In the genomic region with DNA sequence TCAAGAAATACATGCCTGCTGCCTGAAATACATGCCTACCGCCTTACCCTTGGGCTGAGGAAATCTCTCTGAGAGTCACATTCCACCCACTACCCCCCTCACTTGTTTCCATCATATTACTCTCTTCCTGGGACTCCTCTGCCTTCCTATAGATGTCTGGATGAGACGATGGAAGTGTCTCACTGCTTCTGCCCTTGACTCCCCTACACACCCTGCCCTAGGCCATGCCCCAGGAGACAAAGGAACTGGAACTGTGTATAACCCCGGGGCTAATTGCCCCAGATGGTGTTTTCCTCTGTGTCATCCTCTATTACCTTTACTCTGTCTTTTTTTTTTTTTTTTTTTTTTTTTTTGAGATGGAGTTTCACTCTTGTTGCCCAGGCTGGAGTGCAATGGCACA, we compare ENCODE assay signal across 31 cellular contexts.
"Had no signal": no experiment of that assay in that cellular context is flagged by ENCODE, and none has a peak within 500 bp of the region (broad histone marks: within the 10 kb centered on the region; RNA-seq: fewer than 3 reads in every experiment).

No MANE protein-coding gene starts in this region.

- H3K27ac ChIP-seq: brain microvascular endothelial cell, cardiac muscle cell, RWPE1, SJCRH30, WERI-Rb-1 had no signal

- H3K4me2 ChIP-seq: SK-N-SH had no signal

- DNase-seq: activated CD4-positive, alpha-beta memory T cell treated with anti-CD3 and anti-CD28 coated beads, Interleukin-2, amount 10 ng/mL, durations not matched to agents 7 days and 5 days; activated CD4-positive, alpha-beta T cell treated with anti-CD3 and anti-CD28 coated beads for 36 hours; activated CD4-positive, alpha-beta T cell treated with anti-CD3 and anti-CD28 coated beads, Interleukin-2, amount 50 U/mL, for 1 hour; activated gamma-delta T cell; activated naive CD4-positive, alpha-beta T cell treated with anti-CD3 and anti-CD28 coated beads for 36 hours; activated T-cell treated with anti-CD3 and anti-CD28 coated beads for 4 hours; activated T-cell treated with anti-CD3 and anti-CD28 coated beads, Interleukin-2, amount 50 U/mL, for 48 hours; amygdala; brain microvascular endothelial cell; KG1; MV-4-11; NCI-H1092 treated with DMSO at 0.1 percent for 48 hours; NCI-H1417 treated with DMSO at 0.1 percent for 48 hours; NCI-H187; NCI-H2081; NCI-H2227 treated with DMSO at 0.1 percent for 48 hours; NCI-H446 treated with DMSO at 0.1 percent for 48 hours; NCI-H524 treated with DMSO at 0.1 percent for 48 hours; NCI-H774; NK-92 treated with Interleukin-12 subunit alpha and Interleukin-12 subunit beta, amount 100 ng/mL, for 24 hours; OCI-M1; Right ventricle myocardium superior; SK-N-SH; T-helper 1 cell; WERI-Rb-1 had no signal

- ATAC-seq: activated CD4-positive, alpha-beta T cell treated with anti-CD3 and anti-CD28 coated beads for 36 hours; activated T-helper 17 cell treated with anti-CD3 and anti-CD28 coated beads, Interleukin-2, amount 50 U/mL, for 72 hours; Panc1 had no signal

- H3K27me3 ChIP-seq: brain microvascular endothelial cell, cardiac muscle cell, SJCRH30 had no signal

- H3K27ac Mint-ChIP-seq: activated CD4-positive, alpha-beta memory T cell treated with anti-CD3 and anti-CD28 coated beads, Interleukin-2, amount 10 ng/mL, durations not matched to agents 7 days and 5 days; activated CD4-positive, alpha-beta T cell treated with anti-CD3 and anti-CD28 coated beads for 36 hours; activated naive CD4-positive, alpha-beta T cell treated with anti-CD3 and anti-CD28 coated beads for 36 hours; activated naive CD8-positive, alpha-beta T cell; activated T-helper 17 cell treated with anti-CD3 and anti-CD28 coated beads, Interleukin-2, amount 50 U/mL, for 72 hours had no signal

- H3K27me3 Mint-ChIP-seq: activated CD4-positive, alpha-beta memory T cell treated with anti-CD3 and anti-CD28 coated beads, Interleukin-2, amount 10 ng/mL, durations not matched to agents 7 days and 5 days; activated CD4-positive, alpha-beta T cell treated with anti-CD3 and anti-CD28 coated beads for 36 hours; activated naive CD8-positive, alpha-beta T cell; activated T-helper 17 cell treated with anti-CD3 and anti-CD28 coated beads, Interleukin-2, amount 50 U/mL, for 72 hours had no signal

- H3K4me1 Mint-ChIP-seq: activated CD4-positive, alpha-beta memory T cell treated with anti-CD3 and anti-CD28 coated beads, Interleukin-2, amount 10 ng/mL, durations not matched to agents 7 days and 5 days; activated T-helper 17 cell treated with anti-CD3 and anti-CD28 coated beads, Interleukin-2, amount 50 U/mL, for 72 hours had no signal

- H3K9me3 Mint-ChIP-seq: activated CD4-positive, alpha-beta memory T cell treated with anti-CD3 and anti-CD28 coated beads, Interleukin-2, amount 10 ng/mL, durations not matched to agents 7 days and 5 days; activated naive CD4-positive, alpha-beta T cell treated with anti-CD3 and anti-CD28 coated beads for 36 hours; activated T-helper 17 cell treated with anti-CD3 and anti-CD28 coated beads, Interleukin-2, amount 50 U/mL, for 72 hours had no signal

- H3K9ac ChIP-seq: SK-N-SH had no signal

- H3K4me3 Mint-ChIP-seq: activated CD4-positive, alpha-beta memory T cell treated with anti-CD3 and anti-CD28 coated beads, Interleukin-2, amount 10 ng/mL, durations not matched to agents 7 days and 5 days; activated CD4-positive, alpha-beta T cell treated with anti-CD3 and anti-CD28 coated beads for 36 hours; activated naive CD4-positive, alpha-beta T cell treated with anti-CD3 and anti-CD28 coated beads for 36 hours; activated naive CD8-positive, alpha-beta T cell; activated T-helper 17 cell treated with anti-CD3 and anti-CD28 coated beads, Interleukin-2, amount 50 U/mL, for 72 hours had no signal

- H3K36me3 ChIP-seq: brain microvascular endothelial cell, cardiac muscle cell, SJCRH30, WERI-Rb-1 had no signal

- H3K9me3 ChIP-seq: SJCRH30, SK-N-SH had no signal

- H3K4me3 ChIP-seq: cardiac muscle cell, SJCRH30 had no signal
